ENCODE assay signal across 1 cellular context in the genomic region with DNA sequence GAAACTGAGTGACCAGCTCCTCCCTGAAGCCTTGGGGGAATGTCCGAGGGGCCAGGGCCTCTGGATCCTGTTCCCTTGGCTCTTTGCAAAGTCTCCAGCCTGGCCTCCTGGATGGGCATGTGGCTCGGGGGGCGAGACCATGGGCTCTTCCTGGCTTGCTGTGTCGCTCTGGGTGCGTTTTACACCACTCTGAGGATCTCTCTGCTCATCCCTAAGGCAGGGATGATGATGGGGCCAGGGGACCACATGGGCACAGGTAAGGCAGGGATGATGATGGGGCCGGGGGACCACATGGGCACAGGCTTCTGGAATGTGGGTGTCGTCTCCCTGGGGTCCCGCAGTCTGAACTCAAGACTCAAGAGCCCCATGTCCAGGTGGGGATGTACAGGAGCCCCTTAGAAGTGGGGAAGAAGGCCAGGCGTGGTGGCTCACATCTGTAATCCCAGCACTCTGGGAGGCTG.
TF ChIP-seq lines count a peak whose summit lies in the region.

No MANE protein-coding gene starts in this region.

TF ChIP-seq in HepG2, 621 proteins besides CTCF, POLR2A, EP300 and RAD21:
- no peak for TF ChIP-seq NR2F6 (IDR thresholded peaks at IDR 0.05)
- no peak for TF ChIP-seq NR2F6 (CRISPR knock-in tag; IDR thresholded peaks at IDR 0.05)
- no peak for TF ChIP-seq ZNF589 (CRISPR knock-in tag; conservative IDR thresholded peaks at IDR 0.05)
- no peak for TF ChIP-seq ZNF264 (CRISPR knock-in tag; IDR thresholded peaks at IDR 0.05)
- TF ChIP-seq ZNF564 (CRISPR knock-in tag; IDR thresholded peaks at IDR 0.05) = no peak
- TF ChIP-seq KDM5A (IDR thresholded peaks at IDR 0.05; ENCODE audit: borderline replicate concordance, low read length) = no peak
- no peak for TF ChIP-seq FOXA1 (IDR thresholded peaks at IDR 0.05)
- no peak for TF ChIP-seq FOXA1 (CRISPR knock-in tag; IDR thresholded peaks at IDR 0.05)
- TF ChIP-seq, protein P1, sequence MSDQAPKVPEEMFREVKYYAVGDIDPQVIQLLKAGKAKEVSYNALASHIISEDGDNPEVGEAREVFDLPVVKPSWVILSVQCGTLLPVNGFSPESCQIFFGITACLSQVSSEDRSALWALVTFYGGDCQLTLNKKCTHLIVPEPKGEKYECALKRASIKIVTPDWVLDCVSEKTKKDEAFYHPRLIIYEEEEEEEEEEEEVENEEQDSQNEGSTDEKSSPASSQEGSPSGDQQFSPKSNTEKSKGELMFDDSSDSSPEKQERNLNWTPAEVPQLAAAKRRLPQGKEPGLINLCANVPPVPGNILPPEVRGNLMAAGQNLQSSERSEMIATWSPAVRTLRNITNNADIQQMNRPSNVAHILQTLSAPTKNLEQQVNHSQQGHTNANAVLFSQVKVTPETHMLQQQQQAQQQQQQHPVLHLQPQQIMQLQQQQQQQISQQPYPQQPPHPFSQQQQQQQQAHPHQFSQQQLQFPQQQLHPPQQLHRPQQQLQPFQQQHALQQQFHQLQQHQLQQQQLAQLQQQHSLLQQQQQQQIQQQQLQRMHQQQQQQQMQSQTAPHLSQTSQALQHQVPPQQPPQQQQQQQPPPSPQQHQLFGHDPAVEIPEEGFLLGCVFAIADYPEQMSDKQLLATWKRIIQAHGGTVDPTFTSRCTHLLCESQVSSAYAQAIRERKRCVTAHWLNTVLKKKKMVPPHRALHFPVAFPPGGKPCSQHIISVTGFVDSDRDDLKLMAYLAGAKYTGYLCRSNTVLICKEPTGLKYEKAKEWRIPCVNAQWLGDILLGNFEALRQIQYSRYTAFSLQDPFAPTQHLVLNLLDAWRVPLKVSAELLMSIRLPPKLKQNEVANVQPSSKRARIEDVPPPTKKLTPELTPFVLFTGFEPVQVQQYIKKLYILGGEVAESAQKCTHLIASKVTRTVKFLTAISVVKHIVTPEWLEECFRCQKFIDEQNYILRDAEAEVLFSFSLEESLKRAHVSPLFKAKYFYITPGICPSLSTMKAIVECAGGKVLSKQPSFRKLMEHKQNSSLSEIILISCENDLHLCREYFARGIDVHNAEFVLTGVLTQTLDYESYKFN (CRISPR knock-in tag; conservative IDR thresholded peaks at IDR 0.05) = no peak
- TF ChIP-seq ZNF101 (CRISPR knock-in tag; IDR thresholded peaks at IDR 0.05; ENCODE audit: borderline replicate concordance, low read depth) = no peak
- no peak for TF ChIP-seq WIZ (CRISPR knock-in tag; IDR thresholded peaks at IDR 0.05)
- no peak for TF ChIP-seq ZMYM2 (CRISPR knock-in tag; IDR thresholded peaks at IDR 0.05)
- TF ChIP-seq, protein P2, sequence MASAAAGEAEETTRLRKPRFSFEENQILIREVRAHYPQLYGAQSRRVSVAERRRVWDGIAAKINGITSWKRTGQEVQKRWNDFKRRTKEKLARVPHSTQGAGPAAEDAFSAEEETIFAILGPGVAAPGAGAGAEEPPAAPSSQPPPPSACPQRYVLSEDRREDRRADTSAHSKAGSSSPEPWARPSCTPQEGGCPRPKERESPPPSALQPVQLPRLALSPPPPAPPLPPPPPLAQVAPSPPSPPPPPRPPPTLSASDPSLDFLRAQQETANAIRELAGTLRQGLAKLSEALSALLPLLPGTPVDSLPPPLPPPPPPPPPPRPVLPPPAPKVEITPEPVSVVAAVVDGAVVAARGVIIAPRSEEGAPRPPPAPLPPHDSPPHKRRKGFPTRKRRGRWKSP (CRISPR knock-in tag; IDR thresholded peaks at IDR 0.05) = no peak
- TF ChIP-seq, protein P3, sequence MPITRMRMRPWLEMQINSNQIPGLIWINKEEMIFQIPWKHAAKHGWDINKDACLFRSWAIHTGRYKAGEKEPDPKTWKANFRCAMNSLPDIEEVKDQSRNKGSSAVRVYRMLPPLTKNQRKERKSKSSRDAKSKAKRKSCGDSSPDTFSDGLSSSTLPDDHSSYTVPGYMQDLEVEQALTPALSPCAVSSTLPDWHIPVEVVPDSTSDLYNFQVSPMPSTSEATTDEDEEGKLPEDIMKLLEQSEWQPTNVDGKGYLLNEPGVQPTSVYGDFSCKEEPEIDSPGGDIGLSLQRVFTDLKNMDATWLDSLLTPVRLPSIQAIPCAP (CRISPR knock-in tag; IDR thresholded peaks at IDR 0.05; ENCODE audit: low read depth) = no peak
- TF ChIP-seq, protein P4, sequence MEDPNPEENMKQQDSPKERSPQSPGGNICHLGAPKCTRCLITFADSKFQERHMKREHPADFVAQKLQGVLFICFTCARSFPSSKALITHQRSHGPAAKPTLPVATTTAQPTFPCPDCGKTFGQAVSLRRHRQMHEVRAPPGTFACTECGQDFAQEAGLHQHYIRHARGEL (CRISPR knock-in tag; IDR thresholded peaks at IDR 0.05) = no peak
- TF ChIP-seq, protein P5, sequence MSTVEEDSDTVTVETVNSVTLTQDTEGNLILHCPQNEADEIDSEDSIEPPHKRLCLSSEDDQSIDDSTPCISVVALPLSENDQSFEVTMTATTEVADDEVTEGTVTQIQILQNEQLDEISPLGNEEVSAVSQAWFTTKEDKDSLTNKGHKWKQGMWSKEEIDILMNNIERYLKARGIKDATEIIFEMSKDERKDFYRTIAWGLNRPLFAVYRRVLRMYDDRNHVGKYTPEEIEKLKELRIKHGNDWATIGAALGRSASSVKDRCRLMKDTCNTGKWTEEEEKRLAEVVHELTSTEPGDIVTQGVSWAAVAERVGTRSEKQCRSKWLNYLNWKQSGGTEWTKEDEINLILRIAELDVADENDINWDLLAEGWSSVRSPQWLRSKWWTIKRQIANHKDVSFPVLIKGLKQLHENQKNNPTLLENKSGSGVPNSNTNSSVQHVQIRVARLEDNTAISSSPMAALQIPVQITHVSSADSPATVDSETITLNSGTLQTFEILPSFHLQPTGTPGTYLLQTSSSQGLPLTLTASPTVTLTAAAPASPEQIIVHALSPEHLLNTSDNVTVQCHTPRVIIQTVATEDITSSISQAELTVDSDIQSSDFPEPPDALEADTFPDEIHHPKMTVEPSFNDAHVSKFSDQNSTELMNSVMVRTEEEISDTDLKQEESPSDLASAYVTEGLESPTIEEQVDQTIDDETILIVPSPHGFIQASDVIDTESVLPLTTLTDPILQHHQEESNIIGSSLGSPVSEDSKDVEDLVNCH (CRISPR knock-in tag; IDR thresholded peaks at IDR 0.05) = no peak
- TF ChIP-seq ZNF326 (CRISPR knock-in tag; IDR thresholded peaks at IDR 0.05; ENCODE audit: borderline replicate concordance) = no peak
- TF ChIP-seq, protein P6, sequence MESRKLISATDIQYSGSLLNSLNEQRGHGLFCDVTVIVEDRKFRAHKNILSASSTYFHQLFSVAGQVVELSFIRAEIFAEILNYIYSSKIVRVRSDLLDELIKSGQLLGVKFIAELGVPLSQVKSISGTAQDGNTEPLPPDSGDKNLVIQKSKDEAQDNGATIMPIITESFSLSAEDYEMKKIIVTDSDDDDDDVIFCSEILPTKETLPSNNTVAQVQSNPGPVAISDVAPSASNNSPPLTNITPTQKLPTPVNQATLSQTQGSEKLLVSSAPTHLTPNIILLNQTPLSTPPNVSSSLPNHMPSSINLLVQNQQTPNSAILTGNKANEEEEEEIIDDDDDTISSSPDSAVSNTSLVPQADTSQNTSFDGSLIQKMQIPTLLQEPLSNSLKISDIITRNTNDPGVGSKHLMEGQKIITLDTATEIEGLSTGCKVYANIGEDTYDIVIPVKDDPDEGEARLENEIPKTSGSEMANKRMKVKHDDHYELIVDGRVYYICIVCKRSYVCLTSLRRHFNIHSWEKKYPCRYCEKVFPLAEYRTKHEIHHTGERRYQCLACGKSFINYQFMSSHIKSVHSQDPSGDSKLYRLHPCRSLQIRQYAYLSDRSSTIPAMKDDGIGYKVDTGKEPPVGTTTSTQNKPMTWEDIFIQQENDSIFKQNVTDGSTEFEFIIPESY (CRISPR knock-in tag; IDR thresholded peaks at IDR 0.05) = no peak
- no peak for TF ChIP-seq HOXA9 (CRISPR knock-in tag; IDR thresholded peaks at IDR 0.05; ENCODE audit: borderline replicate concordance)
- no peak for TF ChIP-seq ZNF136 (CRISPR knock-in tag; IDR thresholded peaks at IDR 0.05; ENCODE audit: low read depth)
